In the genomic region with DNA sequence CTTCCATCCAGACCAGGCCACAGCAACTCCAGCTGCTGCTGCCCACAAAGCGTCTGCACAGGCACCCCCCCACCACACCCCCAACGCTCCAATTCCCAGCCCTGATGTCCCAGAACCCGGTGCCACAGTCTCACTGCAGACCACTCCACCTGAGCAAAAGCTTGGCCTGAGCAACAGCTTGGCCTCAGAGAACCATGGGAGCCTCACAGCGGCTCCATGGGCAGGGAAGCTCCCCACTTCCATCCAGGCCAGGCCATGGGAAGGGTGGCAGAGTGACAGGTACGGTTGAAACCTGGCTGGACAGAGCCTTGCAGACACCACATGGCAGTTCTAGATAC, we compare ENCODE assay signal across 10 cellular contexts.
DNase-seq lines count a peak whose midpoint lies in the region; ATAC-seq lines count a peak whose summit lies in the region.
"Had no signal": no experiment of that assay in that cellular context is flagged by ENCODE, and none has a peak within 500 bp of the region (broad histone marks: within the 10 kb centered on the region; RNA-seq: fewer than 3 reads in every experiment).

No MANE protein-coding gene starts in this region.

- H3K27me3 ChIP-seq in BLaER1 treated with 17β-estradiol and CSF1 and Interleukin-3, amounts not matched to agents 10 nM and 100 nM = no peaks in the 10 kb centered on the region
- H3K27me3 ChIP-seq in adipocyte (replicated peaks; ENCODE audit: control insufficient read depth, insufficient read depth, low read length) = no peaks in the 10 kb centered on the region
- no peaks in the 10 kb centered on the region for H3K27me3 ChIP-seq in muscle layer of colon (ENCODE audit: control insufficient read depth in 1 of 2, insufficient read depth in 2 of 2, low read length in 2 of 2)

- DNase-seq in adipocyte (ENCODE audit: low read depth) = no peak
- DNase-seq in NCI-H345 treated with DMSO at 0.1 percent for 48 hours (lab: John Stamatoyannopoulos, UW; ENCODE audit: unreplicated experiment) = no peak
- DNase-seq in COLO829 (ENCODE audit: low spot score) = no peak
- DNase-seq: activated CD4-positive, CD25-positive, alpha-beta regulatory T cell; CD4-positive, alpha-beta T cell; NCI-H2171; stimulated activated naive CD4-positive, alpha-beta T cell treated with Interleukin-2 at 50 U/mL for 16 hours had no signal

- no peak for ATAC-seq in activated CD4-positive, CD25-positive, alpha-beta regulatory T cell treated with anti-CD3 and anti-CD28 coated beads, Interleukin-2, amount 50 U/mL, for 24 hours

- peak overlapping the region in 9 of 10 experiments; percentile 8 to 65 (median 52); a peak in 15 of 20 replicates for H3K4me3 ChIP-seq in BLaER1 treated with 17β-estradiol and CSF1 and Interleukin-3, amounts not matched to agents 10 nM and 100 nM
- H3K4me3 ChIP-seq in adipocyte (ENCODE audit: low read length) (peak overlapping the region; percentile 47), muscle layer of colon (ENCODE audit: low read depth in 1 of 2, low read length in 2 of 2) (no peak overlapping the region)

- peaks cover 98 to 100% (median 99%) of the 10 kb centered on the region in 11 experiments for H4K20me1 ChIP-seq in BLaER1 treated with 17β-estradiol and CSF1 and Interleukin-3, amounts not matched to agents 10 nM and 100 nM

- peaks cover 77 to 92% (median 88%) of the 10 kb centered on the region in 10 experiments for H3K4me1 ChIP-seq in BLaER1 treated with 17β-estradiol and CSF1 and Interleukin-3, amounts not matched to agents 10 nM and 100 nM
- H3K4me1 ChIP-seq in adipocyte (ENCODE audit: control insufficient read depth, insufficient read depth, low read length) = peaks cover 20% of the 10 kb centered on the region
- H3K4me1 ChIP-seq in muscle layer of colon (ENCODE audit: insufficient read depth, low read length) = peaks cover 48% of the 10 kb centered on the region

- no peaks in the 10 kb centered on the region for H3K9me3 ChIP-seq in BLaER1 treated with 17β-estradiol and CSF1 and Interleukin-3, amounts not matched to agents 10 nM and 100 nM (replicated peaks in 1 of 11)
- no peaks in the 10 kb centered on the region for H3K9me3 ChIP-seq in adipocyte (ENCODE audit: control insufficient read depth, low read length)
- no peaks in the 10 kb centered on the region for H3K9me3 ChIP-seq in muscle layer of colon (ENCODE audit: low read length)

- H3K4me2 ChIP-seq in BLaER1 treated with 17β-estradiol and CSF1 and Interleukin-3, amounts not matched to agents 10 nM and 100 nM = peak overlapping the region; percentile 96 to 100 (median 99)

- H3K27ac ChIP-seq in BLaER1 treated with 17β-estradiol and CSF1 and Interleukin-3, amounts not matched to agents 10 nM and 100 nM = peak overlapping the region in 9 of 11 experiments; percentile 53 to 78 (median 73); a peak in 16 of 22 replicates
- peak overlapping the region; percentile 68 for H3K27ac ChIP-seq in muscle layer of colon (ENCODE audit: low read depth, low read length)

- H3K9ac ChIP-seq in BLaER1 treated with 17β-estradiol and CSF1 and Interleukin-3, amounts not matched to agents 10 nM and 100 nM = peak overlapping the region; percentile 56 to 76 (median 69); a peak in 20 of 22 replicates
- H3K9ac ChIP-seq in adipocyte (ENCODE audit: low read length) (peak overlapping the region; percentile 80), muscle layer of colon (ENCODE audit: low read length) (no peak overlapping the region)

- peaks cover 18 to 38% (median 25%) of the 10 kb centered on the region in 11 experiments for H3K36me3 ChIP-seq in BLaER1 treated with 17β-estradiol and CSF1 and Interleukin-3, amounts not matched to agents 10 nM and 100 nM
- peaks cover 20% of the 10 kb centered on the region for H3K36me3 ChIP-seq in adipocyte (ENCODE audit: control insufficient read depth, insufficient read depth, low read length, severe bottlenecking)
- peaks cover 15% of the 10 kb centered on the region for H3K36me3 ChIP-seq in muscle layer of colon (ENCODE audit: insufficient read depth, low read length)

Comparison
In these comparisons a context has a peak if more than half of its experiments do, and no peak if none do; other contexts are left out.
1. H3K4me3 ChIP-seq: peak in BLaER1 treated with 17β-estradiol and CSF1 and Interleukin-3, amounts not matched to agents 10 nM and 100 nM (9 of 10) and adipocyte (single experiment); none in muscle layer of colon (0 of 2).